1 cellular context compared by ENCODE assay signal in the genomic region with DNA sequence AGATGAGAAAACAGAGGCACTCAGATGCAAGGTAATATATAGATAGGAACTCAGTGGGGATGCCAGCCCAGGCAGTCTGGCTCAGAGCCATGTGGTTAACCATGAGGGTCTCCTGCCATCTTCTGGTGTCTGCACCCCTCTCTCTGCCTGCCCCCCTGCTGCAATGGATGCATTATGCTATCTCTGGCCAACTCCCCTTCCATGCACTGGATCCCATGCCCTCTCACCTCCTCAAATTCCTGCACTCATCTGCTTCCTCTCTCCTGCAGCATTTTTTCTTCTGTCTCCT.
TF ChIP-seq lines count a peak whose summit lies in the region.

No MANE protein-coding gene starts in this region.

TF ChIP-seq in WTC11, 78 proteins besides CTCF, POLR2A, EP300 and RAD21 (continued from another document):
- TF ChIP-seq, protein P1, sequence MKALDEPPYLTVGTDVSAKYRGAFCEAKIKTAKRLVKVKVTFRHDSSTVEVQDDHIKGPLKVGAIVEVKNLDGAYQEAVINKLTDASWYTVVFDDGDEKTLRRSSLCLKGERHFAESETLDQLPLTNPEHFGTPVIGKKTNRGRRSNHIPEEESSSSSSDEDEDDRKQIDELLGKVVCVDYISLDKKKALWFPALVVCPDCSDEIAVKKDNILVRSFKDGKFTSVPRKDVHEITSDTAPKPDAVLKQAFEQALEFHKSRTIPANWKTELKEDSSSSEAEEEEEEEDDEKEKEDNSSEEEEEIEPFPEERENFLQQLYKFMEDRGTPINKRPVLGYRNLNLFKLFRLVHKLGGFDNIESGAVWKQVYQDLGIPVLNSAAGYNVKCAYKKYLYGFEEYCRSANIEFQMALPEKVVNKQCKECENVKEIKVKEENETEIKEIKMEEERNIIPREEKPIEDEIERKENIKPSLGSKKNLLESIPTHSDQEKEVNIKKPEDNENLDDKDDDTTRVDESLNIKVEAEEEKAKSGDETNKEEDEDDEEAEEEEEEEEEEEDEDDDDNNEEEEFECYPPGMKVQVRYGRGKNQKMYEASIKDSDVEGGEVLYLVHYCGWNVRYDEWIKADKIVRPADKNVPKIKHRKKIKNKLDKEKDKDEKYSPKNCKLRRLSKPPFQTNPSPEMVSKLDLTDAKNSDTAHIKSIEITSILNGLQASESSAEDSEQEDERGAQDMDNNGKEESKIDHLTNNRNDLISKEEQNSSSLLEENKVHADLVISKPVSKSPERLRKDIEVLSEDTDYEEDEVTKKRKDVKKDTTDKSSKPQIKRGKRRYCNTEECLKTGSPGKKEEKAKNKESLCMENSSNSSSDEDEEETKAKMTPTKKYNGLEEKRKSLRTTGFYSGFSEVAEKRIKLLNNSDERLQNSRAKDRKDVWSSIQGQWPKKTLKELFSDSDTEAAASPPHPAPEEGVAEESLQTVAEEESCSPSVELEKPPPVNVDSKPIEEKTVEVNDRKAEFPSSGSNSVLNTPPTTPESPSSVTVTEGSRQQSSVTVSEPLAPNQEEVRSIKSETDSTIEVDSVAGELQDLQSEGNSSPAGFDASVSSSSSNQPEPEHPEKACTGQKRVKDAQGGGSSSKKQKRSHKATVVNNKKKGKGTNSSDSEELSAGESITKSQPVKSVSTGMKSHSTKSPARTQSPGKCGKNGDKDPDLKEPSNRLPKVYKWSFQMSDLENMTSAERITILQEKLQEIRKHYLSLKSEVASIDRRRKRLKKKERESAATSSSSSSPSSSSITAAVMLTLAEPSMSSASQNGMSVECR (CRISPR knock-in tag; IDR thresholded peaks at IDR 0.05; ENCODE audit: borderline replicate concordance), result no peak
- no peak for TF ChIP-seq ZNF671 (CRISPR knock-in tag; IDR thresholded peaks at IDR 0.05)
TF ChIP-seq in WTC11: peak in this region for 0.
